In genomic region chr3:136751259-136752045, GRCh38 we compare ENCODE assay signal across 1 cellular context.
TF ChIP-seq lines count a peak whose summit lies in the region.

No MANE protein-coding gene starts in this region.

TF ChIP-seq in HEK293, 187 proteins besides CTCF, POLR2A, EP300 and RAD21 (continued from another document):
- TF ChIP-seq PRDM4 (tag by site-specific recombination; IDR thresholded peaks at IDR 0.05) (peak; percentile 71), ZNF549 (tag by site-specific recombination; IDR thresholded peaks at IDR 0.05) (no peak), ZFHX2 (tag by site-specific recombination; conservative IDR thresholded peaks at IDR 0.05) (no peak), ATF2 (tag by site-specific recombination; IDR thresholded peaks at IDR 0.05; ENCODE audit: low read depth) (no peak), ZNF580 (tag by site-specific recombination; IDR thresholded peaks at IDR 0.05) (peak; percentile 65; the same call in 1 of the 2 replicates), ZFP41 (tag by site-specific recombination; IDR thresholded peaks at IDR 0.05; ENCODE audit: borderline replicate concordance) (no peak), ZNF426 (tag by site-specific recombination; IDR thresholded peaks at IDR 0.05) (no peak), SP7 (tag by site-specific recombination; IDR thresholded peaks at IDR 0.05) (peak; percentile 49; the same call in 1 of the 2 replicates), ZNF518A (tag by site-specific recombination; conservative IDR thresholded peaks at IDR 0.05; ENCODE audit: low read depth) (no peak), GLIS2 (tag by site-specific recombination; IDR thresholded peaks at IDR 0.05) (peak; percentile 82), ZNF138 (tag by site-specific recombination; IDR thresholded peaks at IDR 0.05; ENCODE audit: borderline replicate concordance) (no peak), ZNF560 (tag by site-specific recombination; IDR thresholded peaks at IDR 0.05; ENCODE audit: borderline replicate concordance) (no peak), ZBTB20 (tag by site-specific recombination; IDR thresholded peaks at IDR 0.05) (peak; percentile 34; the same call in 1 of the 2 replicates)
TF ChIP-seq in HEK293: peak in this region for 45.
